Comparison of ENCODE assay signal across 1 cellular context in the genomic region with DNA sequence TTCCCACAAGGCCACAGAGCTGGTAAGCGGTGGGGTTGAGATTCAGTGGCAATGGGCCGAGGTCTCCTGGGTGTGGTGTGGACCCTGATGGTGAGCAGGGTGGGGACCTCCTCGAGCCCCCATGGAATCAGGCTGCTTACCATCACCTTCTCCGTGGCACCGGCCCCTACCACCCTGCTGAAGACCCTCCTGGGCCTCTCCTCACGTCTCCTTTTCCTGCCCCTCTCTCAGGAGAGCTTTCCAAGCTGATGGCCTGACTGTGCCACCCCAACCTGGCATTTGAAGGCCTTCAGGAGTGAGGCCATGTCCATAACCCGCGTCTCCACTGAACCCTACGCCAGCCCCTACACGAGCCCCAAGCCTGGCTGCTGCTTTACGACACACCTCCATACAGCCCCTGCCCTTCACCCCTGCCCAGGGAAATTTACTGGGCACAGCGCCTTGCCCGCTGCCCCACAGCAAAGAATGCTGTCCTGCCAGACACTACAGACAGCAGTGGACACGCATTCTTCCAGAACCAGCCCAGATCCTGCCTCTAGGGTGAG.
TF ChIP-seq lines count a peak whose summit lies in the region.

No MANE protein-coding gene starts in this region.

TF ChIP-seq in HepG2, 621 proteins besides CTCF, POLR2A, EP300 and RAD21:
- TF ChIP-seq PAF1 (CRISPR knock-in tag; IDR thresholded peaks at IDR 0.05) (no peak), XRCC5 (optimal IDR thresholded peaks at IDR 0.05; ENCODE audit: low read length) (no peak), SMC3 (IDR thresholded peaks at IDR 0.05; ENCODE audit: low read length) (no peak), ZNF337 (CRISPR knock-in tag; IDR thresholded peaks at IDR 0.05; ENCODE audit: borderline replicate concordance, low read depth) (no peak), ATM (IDR thresholded peaks at IDR 0.05; ENCODE audit: borderline replicate concordance) (no peak), ZNF605 (CRISPR knock-in tag; IDR thresholded peaks at IDR 0.05) (no peak), ZFP41 (CRISPR knock-in tag; IDR thresholded peaks at IDR 0.05; ENCODE audit: borderline replicate concordance) (no peak), ZSCAN31 (CRISPR knock-in tag; IDR thresholded peaks at IDR 0.05; ENCODE audit: low read depth) (no peak), KMT2A (CRISPR knock-in tag; IDR thresholded peaks at IDR 0.05) (no peak), SOX13 (IDR thresholded peaks at IDR 0.05) (no peak), SOX13 (CRISPR knock-in tag; conservative IDR thresholded peaks at IDR 0.05 in 1 of 2, IDR thresholded peaks at IDR 0.05 in 1 of 2) (no peak), HIVEP1 (CRISPR knock-in tag; IDR thresholded peaks at IDR 0.05) (no peak)
- TF ChIP-seq, protein P1, sequence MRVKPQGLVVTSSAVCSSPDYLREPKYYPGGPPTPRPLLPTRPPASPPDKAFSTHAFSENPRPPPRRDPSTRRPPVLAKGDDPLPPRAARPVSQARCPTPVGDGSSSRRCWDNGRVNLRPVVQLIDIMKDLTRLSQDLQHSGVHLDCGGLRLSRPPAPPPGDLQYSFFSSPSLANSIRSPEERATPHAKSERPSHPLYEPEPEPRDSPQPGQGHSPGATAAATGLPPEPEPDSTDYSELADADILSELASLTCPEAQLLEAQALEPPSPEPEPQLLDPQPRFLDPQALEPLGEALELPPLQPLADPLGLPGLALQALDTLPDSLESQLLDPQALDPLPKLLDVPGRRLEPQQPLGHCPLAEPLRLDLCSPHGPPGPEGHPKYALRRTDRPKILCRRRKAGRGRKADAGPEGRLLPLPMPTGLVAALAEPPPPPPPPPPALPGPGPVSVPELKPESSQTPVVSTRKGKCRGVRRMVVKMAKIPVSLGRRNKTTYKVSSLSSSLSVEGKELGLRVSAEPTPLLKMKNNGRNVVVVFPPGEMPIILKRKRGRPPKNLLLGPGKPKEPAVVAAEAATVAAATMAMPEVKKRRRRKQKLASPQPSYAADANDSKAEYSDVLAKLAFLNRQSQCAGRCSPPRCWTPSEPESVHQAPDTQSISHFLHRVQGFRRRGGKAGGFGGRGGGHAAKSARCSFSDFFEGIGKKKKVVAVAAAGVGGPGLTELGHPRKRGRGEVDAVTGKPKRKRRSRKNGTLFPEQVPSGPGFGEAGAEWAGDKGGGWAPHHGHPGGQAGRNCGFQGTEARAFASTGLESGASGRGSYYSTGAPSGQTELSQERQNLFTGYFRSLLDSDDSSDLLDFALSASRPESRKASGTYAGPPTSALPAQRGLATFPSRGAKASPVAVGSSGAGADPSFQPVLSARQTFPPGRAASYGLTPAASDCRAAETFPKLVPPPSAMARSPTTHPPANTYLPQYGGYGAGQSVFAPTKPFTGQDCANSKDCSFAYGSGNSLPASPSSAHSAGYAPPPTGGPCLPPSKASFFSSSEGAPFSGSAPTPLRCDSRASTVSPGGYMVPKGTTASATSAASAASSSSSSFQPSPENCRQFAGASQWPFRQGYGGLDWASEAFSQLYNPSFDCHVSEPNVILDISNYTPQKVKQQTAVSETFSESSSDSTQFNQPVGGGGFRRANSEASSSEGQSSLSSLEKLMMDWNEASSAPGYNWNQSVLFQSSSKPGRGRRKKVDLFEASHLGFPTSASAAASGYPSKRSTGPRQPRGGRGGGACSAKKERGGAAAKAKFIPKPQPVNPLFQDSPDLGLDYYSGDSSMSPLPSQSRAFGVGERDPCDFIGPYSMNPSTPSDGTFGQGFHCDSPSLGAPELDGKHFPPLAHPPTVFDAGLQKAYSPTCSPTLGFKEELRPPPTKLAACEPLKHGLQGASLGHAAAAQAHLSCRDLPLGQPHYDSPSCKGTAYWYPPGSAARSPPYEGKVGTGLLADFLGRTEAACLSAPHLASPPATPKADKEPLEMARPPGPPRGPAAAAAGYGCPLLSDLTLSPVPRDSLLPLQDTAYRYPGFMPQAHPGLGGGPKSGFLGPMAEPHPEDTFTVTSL (CRISPR knock-in tag; IDR thresholded peaks at IDR 0.05; ENCODE audit: borderline replicate concordance) = no peak
- TF ChIP-seq, protein P2, sequence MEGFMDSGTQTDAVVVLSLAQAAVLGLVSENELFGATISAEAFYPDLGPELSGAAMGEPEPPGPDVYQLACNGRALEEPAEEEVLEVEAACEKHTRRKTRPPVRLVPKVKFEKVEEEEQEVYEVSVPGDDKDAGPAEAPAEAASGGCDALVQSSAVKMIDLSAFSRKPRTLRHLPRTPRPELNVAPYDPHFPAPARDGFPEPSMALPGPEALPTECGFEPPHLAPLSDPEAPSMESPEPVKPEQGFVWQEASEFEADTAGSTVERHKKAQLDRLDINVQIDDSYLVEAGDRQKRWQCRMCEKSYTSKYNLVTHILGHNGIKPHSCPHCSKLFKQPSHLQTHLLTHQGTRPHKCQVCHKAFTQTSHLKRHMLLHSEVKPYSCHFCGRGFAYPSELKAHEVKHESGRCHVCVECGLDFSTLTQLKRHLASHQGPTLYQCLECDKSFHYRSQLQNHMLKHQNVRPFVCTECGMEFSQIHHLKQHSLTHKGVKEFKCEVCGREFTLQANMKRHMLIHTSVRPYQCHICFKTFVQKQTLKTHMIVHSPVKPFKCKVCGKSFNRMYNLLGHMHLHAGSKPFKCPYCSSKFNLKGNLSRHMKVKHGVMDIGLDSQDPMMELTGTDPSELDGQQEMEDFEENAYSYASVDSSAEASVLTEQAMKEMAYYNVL (CRISPR knock-in tag; IDR thresholded peaks at IDR 0.05; ENCODE audit: borderline replicate concordance) = no peak
- TF ChIP-seq, protein P3, sequence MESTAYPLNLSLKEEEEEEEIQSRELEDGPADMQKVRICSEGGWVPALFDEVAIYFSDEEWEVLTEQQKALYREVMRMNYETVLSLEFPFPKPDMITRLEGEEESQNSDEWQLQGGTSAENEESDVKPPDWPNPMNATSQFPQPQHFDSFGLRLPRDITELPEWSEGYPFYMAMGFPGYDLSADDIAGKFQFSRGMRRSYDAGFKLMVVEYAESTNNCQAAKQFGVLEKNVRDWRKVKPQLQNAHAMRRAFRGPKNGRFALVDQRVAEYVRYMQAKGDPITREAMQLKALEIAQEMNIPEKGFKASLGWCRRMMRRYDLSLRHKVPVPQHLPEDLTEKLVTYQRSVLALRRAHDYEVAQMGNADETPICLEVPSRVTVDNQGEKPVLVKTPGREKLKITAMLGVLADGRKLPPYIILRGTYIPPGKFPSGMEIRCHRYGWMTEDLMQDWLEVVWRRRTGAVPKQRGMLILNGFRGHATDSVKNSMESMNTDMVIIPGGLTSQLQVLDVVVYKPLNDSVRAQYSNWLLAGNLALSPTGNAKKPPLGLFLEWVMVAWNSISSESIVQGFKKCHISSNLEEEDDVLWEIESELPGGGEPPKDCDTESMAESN (CRISPR knock-in tag; conservative IDR thresholded peaks at IDR 0.05) = no peak
- TF ChIP-seq, protein P4, sequence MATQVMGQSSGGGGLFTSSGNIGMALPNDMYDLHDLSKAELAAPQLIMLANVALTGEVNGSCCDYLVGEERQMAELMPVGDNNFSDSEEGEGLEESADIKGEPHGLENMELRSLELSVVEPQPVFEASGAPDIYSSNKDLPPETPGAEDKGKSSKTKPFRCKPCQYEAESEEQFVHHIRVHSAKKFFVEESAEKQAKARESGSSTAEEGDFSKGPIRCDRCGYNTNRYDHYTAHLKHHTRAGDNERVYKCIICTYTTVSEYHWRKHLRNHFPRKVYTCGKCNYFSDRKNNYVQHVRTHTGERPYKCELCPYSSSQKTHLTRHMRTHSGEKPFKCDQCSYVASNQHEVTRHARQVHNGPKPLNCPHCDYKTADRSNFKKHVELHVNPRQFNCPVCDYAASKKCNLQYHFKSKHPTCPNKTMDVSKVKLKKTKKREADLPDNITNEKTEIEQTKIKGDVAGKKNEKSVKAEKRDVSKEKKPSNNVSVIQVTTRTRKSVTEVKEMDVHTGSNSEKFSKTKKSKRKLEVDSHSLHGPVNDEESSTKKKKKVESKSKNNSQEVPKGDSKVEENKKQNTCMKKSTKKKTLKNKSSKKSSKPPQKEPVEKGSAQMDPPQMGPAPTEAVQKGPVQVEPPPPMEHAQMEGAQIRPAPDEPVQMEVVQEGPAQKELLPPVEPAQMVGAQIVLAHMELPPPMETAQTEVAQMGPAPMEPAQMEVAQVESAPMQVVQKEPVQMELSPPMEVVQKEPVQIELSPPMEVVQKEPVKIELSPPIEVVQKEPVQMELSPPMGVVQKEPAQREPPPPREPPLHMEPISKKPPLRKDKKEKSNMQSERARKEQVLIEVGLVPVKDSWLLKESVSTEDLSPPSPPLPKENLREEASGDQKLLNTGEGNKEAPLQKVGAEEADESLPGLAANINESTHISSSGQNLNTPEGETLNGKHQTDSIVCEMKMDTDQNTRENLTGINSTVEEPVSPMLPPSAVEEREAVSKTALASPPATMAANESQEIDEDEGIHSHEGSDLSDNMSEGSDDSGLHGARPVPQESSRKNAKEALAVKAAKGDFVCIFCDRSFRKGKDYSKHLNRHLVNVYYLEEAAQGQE (IDR thresholded peaks at IDR 0.05; ENCODE audit: borderline replicate concordance in 1 of 2, low read depth in 1 of 2, low read length in 2 of 2) = no peak
- TF ChIP-seq, protein P5, sequence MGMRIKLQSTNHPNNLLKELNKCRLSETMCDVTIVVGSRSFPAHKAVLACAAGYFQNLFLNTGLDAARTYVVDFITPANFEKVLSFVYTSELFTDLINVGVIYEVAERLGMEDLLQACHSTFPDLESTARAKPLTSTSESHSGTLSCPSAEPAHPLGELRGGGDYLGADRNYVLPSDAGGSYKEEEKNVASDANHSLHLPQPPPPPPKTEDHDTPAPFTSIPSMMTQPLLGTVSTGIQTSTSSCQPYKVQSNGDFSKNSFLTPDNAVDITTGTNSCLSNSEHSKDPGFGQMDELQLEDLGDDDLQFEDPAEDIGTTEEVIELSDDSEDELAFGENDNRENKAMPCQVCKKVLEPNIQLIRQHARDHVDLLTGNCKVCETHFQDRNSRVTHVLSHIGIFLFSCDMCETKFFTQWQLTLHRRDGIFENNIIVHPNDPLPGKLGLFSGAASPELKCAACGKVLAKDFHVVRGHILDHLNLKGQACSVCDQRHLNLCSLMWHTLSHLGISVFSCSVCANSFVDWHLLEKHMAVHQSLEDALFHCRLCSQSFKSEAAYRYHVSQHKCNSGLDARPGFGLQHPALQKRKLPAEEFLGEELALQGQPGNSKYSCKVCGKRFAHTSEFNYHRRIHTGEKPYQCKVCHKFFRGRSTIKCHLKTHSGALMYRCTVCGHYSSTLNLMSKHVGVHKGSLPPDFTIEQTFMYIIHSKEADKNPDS (CRISPR knock-in tag; IDR thresholded peaks at IDR 0.05) = no peak
